22 cellular contexts compared by ENCODE assay signal in genomic region chr3:160053048-160053391, GRCh38.
DNase-seq lines count a peak whose midpoint lies in the region; ATAC-seq and TF ChIP-seq lines count a peak whose summit lies in the region.
"Had no signal": no experiment of that assay in that cellular context is flagged by ENCODE, and none has a peak within 500 bp of the region (broad histone marks: within the 10 kb centered on the region; RNA-seq: fewer than 3 reads in every experiment).

No MANE protein-coding gene starts in this region.

- no peak for TF ChIP-seq CTCF in left ventricle myocardium inferior (IDR thresholded peaks at IDR 0.05; ENCODE audit: borderline replicate concordance)
- no peak for TF ChIP-seq CTCF in esophagus muscularis mucosa (IDR thresholded peaks at IDR 0.05)
- no peak for TF ChIP-seq CTCF in nephron (IDR thresholded peaks at IDR 0.05; ENCODE audit: unreplicated experiment in 3 of 3)
- no peak for TF ChIP-seq CTCF in natural killer cell (IDR thresholded peaks at IDR 0.05)

- WGBS in esophagus muscularis mucosa: 60% methylated on average over 4 of the region's 4 CpGs
- WGBS in trophoblast cell (ENCODE audit: extremely low coverage, insufficient coverage, insufficient read length): no CpG with 5 or more reads among the region's 4 CpGs

- H3K14ac ChIP-seq in trophoblast cell (ENCODE audit: low read length): no peak overlapping the region

- no peak overlapping the region for H3K4ac ChIP-seq in trophoblast cell (ENCODE audit: low read depth, low read length)

- H2BK120ac ChIP-seq in trophoblast cell (ENCODE audit: insufficient read depth, low read length, poor library complexity): no peak overlapping the region

- H3K27me3 Mint-ChIP-seq in nephron (ENCODE audit: low read depth): no peaks in the 10 kb centered on the region
- H3K27me3 Mint-ChIP-seq in natural killer cell (ENCODE audit: low read depth in 2 of 2): peaks cover 2 to 15% of the 10 kb centered on the region in 2 donors
- H3K27me3 Mint-ChIP-seq: activated naive CD8-positive, alpha-beta T cell treated with anti-CD3 and anti-CD28 coated beads, Interleukin-2, amount 50 U/mL, for 24 hours had no signal

- H3K4me2 ChIP-seq in trophoblast cell (ENCODE audit: low read length): no peak overlapping the region
- H3K4me2 ChIP-seq: BLaER1 treated with 17β-estradiol and CSF1 and Interleukin-3, amounts not matched to agents 10 nM and 100 nM had no signal

- TF ChIP-seq EP300 in esophagus muscularis mucosa (IDR thresholded peaks at IDR 0.05): no peak

- H3K4me1 Mint-ChIP-seq in nephron (peaks cover 6% of the 10 kb centered on the region), natural killer cell (no peaks in the 10 kb centered on the region)
- H3K4me1 Mint-ChIP-seq: activated naive CD8-positive, alpha-beta T cell treated with anti-CD3 and anti-CD28 coated beads, Interleukin-2, amount 50 U/mL, for 24 hours; naive B cell had no signal

- no peaks in the 10 kb centered on the region for H3K79me1 ChIP-seq in trophoblast cell (ENCODE audit: low read length)

- no peak overlapping the region for H4K91ac ChIP-seq in trophoblast cell (ENCODE audit: low read depth, low read length)

- H3K4me1 ChIP-seq in left ventricle myocardium inferior: no peaks in the 10 kb centered on the region
- H3K4me1 ChIP-seq in esophagus muscularis mucosa: peaks cover 0 to 31% (median 26%) of the 10 kb centered on the region in 4 donors
- no peaks in the 10 kb centered on the region for H3K4me1 ChIP-seq in trophoblast cell (ENCODE audit: control insufficient read depth in 1 of 2, insufficient read depth in 2 of 2, low read length in 2 of 2)
- H3K4me1 ChIP-seq: A549 had no signal

- H3K79me2 ChIP-seq in trophoblast cell (ENCODE audit: control insufficient read depth, insufficient read depth, low read length, poor library complexity): no peaks in the 10 kb centered on the region

- H2BK5ac ChIP-seq in trophoblast cell (ENCODE audit: low read depth, low read length, poor library complexity): no peak overlapping the region

- no peak overlapping the region for H3K9ac ChIP-seq in trophoblast cell (ENCODE audit: low read length)
- H3K9ac ChIP-seq: BLaER1 treated with 17β-estradiol and CSF1 and Interleukin-3, amounts not matched to agents 10 nM and 100 nM had no signal

- DNase-seq in left ventricle myocardium inferior: no peak
- DNase-seq in cardiac septum (ENCODE audit: low spot score): no peak
- DNase-seq in esophagus muscularis mucosa (ENCODE audit: extremely low spot score): no peak
- no peak for DNase-seq in stimulated activated CD4-positive, alpha-beta T cell treated with anti-CD3 and anti-CD28 coated beads, Interleukin-4, amount 100 ng/mL, for 4 hours
- DNase-seq in Kasumi-1 (lab: John Stamatoyannopoulos, UW): no peak
- DNase-seq in trophoblast cell: no peak
- DNase-seq in natural killer cell: no peak
- DNase-seq: activated CD8-positive, alpha-beta memory T cell treated with anti-CD3 and anti-CD28 coated beads, Interleukin-2, amount 50 U/mL, for 4 hours; activated naive CD8-positive, alpha-beta T cell treated with anti-CD3 and anti-CD28 coated beads, Interleukin-2, amount 50 U/mL, for 24 hours; hippocampal formation; naive B cell; NCI-H2171; NCI-H69; SHP77 treated with DMSO at 0.1 percent for 48 hours; stimulated activated naive CD8-positive, alpha-beta T cell treated with anti-CD3 and anti-CD28 coated beads, Interleukin-15, Interleukin-2, amounts not matched to agents 100 U/mL and 50 U/mL, for 24 hours; T-helper 1 cell had no signal

- H2AK5ac ChIP-seq in trophoblast cell (ENCODE audit: low read length): no peak overlapping the region

- H3K27ac Mint-ChIP-seq in nephron (peak overlapping the region; percentile 11 to 77 (median 71)), natural killer cell (no peak overlapping the region)
- H3K27ac Mint-ChIP-seq: activated naive CD8-positive, alpha-beta T cell treated with anti-CD3 and anti-CD28 coated beads, Interleukin-2, amount 50 U/mL, for 24 hours; naive B cell had no signal

- peak overlapping the region; percentile 14 for H3K27ac ChIP-seq in left ventricle myocardium inferior (replicated peaks)
- H3K27ac ChIP-seq in esophagus muscularis mucosa (replicated peaks in 1 of 4): peak overlapping the region in 3 of 4 donors; percentile 23 to 57 (median 24)
- no peak overlapping the region for H3K27ac ChIP-seq in trophoblast cell (ENCODE audit: low read depth, low read length)
- H3K27ac ChIP-seq: A549; BLaER1 treated with 17β-estradiol and CSF1 and Interleukin-3, amounts not matched to agents 10 nM and 100 nM; HL-60; skin epidermis had no signal

- no peak overlapping the region for H3K4me3 Mint-ChIP-seq in nephron
- no peak overlapping the region for H3K4me3 Mint-ChIP-seq in natural killer cell
- H3K4me3 Mint-ChIP-seq: activated naive CD8-positive, alpha-beta T cell treated with anti-CD3 and anti-CD28 coated beads, Interleukin-2, amount 50 U/mL, for 24 hours; naive B cell had no signal

- H3K36me3 ChIP-seq in left ventricle myocardium inferior (no peaks in the 10 kb centered on the region), esophagus muscularis mucosa (no peaks in the 10 kb centered on the region), trophoblast cell (ENCODE audit: control insufficient read depth in 1 of 2, insufficient read depth in 2 of 2, low read length in 2 of 2) (no peaks in the 10 kb centered on the region)
- H3K36me3 ChIP-seq: BLaER1 treated with 17β-estradiol and CSF1 and Interleukin-3, amounts not matched to agents 10 nM and 100 nM had no signal

- ATAC-seq in natural killer cell: no peak
- ATAC-seq: activated naive CD8-positive, alpha-beta T cell treated with anti-CD3 and anti-CD28 coated beads, Interleukin-2, amount 50 U/mL, for 24 hours; stimulated activated naive CD8-positive, alpha-beta T cell treated with anti-CD3 and anti-CD28 coated beads, Interleukin-15, Interleukin-2, amounts not matched to agents 100 U/mL and 50 U/mL, for 24 hours had no signal

- no peak for TF ChIP-seq POLR2A in esophagus muscularis mucosa (IDR thresholded peaks at IDR 0.05; ENCODE audit: low read depth)

- H3K23ac ChIP-seq in trophoblast cell (ENCODE audit: low read length): no peak overlapping the region

- intact Hi-C loops in left ventricle myocardium inferior (cut with micrococcal nuclease): no loop called here
- intact Hi-C loops in cardiac septum (cut with DNase I): no loop called here
- intact Hi-C loops in esophagus muscularis mucosa (cut with DNase I): no loop called here
- intact Hi-C loops in natural killer cell (cut with micrococcal nuclease): no loop called here

- no peaks in the 10 kb centered on the region for H3K9me3 ChIP-seq in left ventricle myocardium inferior (replicated peaks)
- H3K9me3 ChIP-seq in esophagus muscularis mucosa: no peaks in the 10 kb centered on the region
- H3K9me3 ChIP-seq in trophoblast cell (ENCODE audit: insufficient read depth, low read depth, low read length): no peaks in the 10 kb centered on the region
- H3K9me3 ChIP-seq: A549; BLaER1 treated with 17β-estradiol and CSF1 and Interleukin-3, amounts not matched to agents 10 nM and 100 nM had no signal

- no peaks in the 10 kb centered on the region for H3K9me3 Mint-ChIP-seq in nephron
- no peaks in the 10 kb centered on the region for H3K9me3 Mint-ChIP-seq in natural killer cell
- H3K9me3 Mint-ChIP-seq: activated naive CD8-positive, alpha-beta T cell treated with anti-CD3 and anti-CD28 coated beads, Interleukin-2, amount 50 U/mL, for 24 hours; naive B cell had no signal

- H3K18ac ChIP-seq in trophoblast cell (ENCODE audit: low read length): no peak overlapping the region

- H2AFZ ChIP-seq in trophoblast cell (ENCODE audit: insufficient read depth, low read length, poor library complexity): no peak overlapping the region

- H3K27me3 ChIP-seq in left ventricle myocardium inferior (ENCODE audit: low read depth) (no peaks in the 10 kb centered on the region), esophagus muscularis mucosa (no peaks in the 10 kb centered on the region), trophoblast cell (ENCODE audit: insufficient read depth, low read length) (no peaks in the 10 kb centered on the region)
- H3K27me3 ChIP-seq: BLaER1 treated with 17β-estradiol and CSF1 and Interleukin-3, amounts not matched to agents 10 nM and 100 nM had no signal

- H3K36me3 Mint-ChIP-seq in nephron (ENCODE audit: low read depth) (no peaks in the 10 kb centered on the region), natural killer cell (no peaks in the 10 kb centered on the region)
- H3K36me3 Mint-ChIP-seq: naive B cell had no signal

- no peak overlapping the region for H2BK12ac ChIP-seq in trophoblast cell (ENCODE audit: low read length)

- no peak overlapping the region for H4K12ac ChIP-seq in trophoblast cell (ENCODE audit: low read depth, low read length)

- no peak overlapping the region for H4K8ac ChIP-seq in trophoblast cell (ENCODE audit: low read depth, low read length)

- peak overlapping the region; percentile 34 for H3K4me3 ChIP-seq in left ventricle myocardium inferior
- peak overlapping the region; percentile 31 to 42 (median 34) for H3K4me3 ChIP-seq in esophagus muscularis mucosa
- H3K4me3 ChIP-seq in trophoblast cell (ENCODE audit: low read depth, low read length): no peak overlapping the region
- H3K4me3 ChIP-seq: A549; BLaER1 treated with 17β-estradiol and CSF1 and Interleukin-3, amounts not matched to agents 10 nM and 100 nM; lung had no signal

Comparison
In these comparisons a context has a peak if more than half of its experiments do, and no peak if none do; other contexts are left out.
1. H3K27ac Mint-ChIP-seq: peak in nephron (3 of 3); none in natural killer cell (0 of 2).